ENCODE assay signal across 12 cellular contexts in genomic region chr15:63051701-63052066, GRCh38. TPM values are rescaled to one million over a fixed set of nuclear protein-coding genes. Genes with fewer than 3 reads are reported as not detected.
DNase-seq lines count a peak whose midpoint lies in the region; FAIRE-seq and TF ChIP-seq lines count a peak whose summit lies in the region.
"Had no signal": no experiment of that assay in that cellular context is flagged by ENCODE, and none has a peak within 500 bp of the region (broad histone marks: within the 10 kb centered on the region; RNA-seq: fewer than 3 reads in every experiment).

No MANE protein-coding gene starts in this region.

- no peaks in the 10 kb centered on the region for H3K9me3 ChIP-seq in kidney (ENCODE audit: control insufficient read depth in 1 of 2, low read length in 2 of 2)
- no peaks in the 10 kb centered on the region for H3K9me3 ChIP-seq in skeletal muscle tissue (ENCODE audit: control insufficient read depth in 3 of 3, low read length in 3 of 3)
- H3K9me3 ChIP-seq in PC-9 (ENCODE audit: insufficient read depth, low read depth) = no peaks in the 10 kb centered on the region
- H3K9me3 ChIP-seq: SJCRH30 had no signal

- peaks cover 46% of the 10 kb centered on the region for H3F3A ChIP-seq in PC-9 (ENCODE audit: insufficient read depth, low read depth)

- TF ChIP-seq CTCF in C4-2B (conservative IDR thresholded peaks at IDR 0.05) (no peak), VCaP (conservative IDR thresholded peaks at IDR 0.05) (no peak), kidney (IDR thresholded peaks at IDR 0.05; ENCODE audit: borderline replicate concordance, extremely low read depth, insufficient read depth) (no peak), PC-9 (conservative IDR thresholded peaks at IDR 0.05) (no peak)

- no peaks in the 10 kb centered on the region for H3K27me3 ChIP-seq in skeletal muscle tissue (ENCODE audit: control insufficient read depth in 3 of 3, insufficient read depth in 3 of 3, low read length in 3 of 3)
- H3K27me3 ChIP-seq in PC-9 (ENCODE audit: insufficient read depth, low read depth) = no peaks in the 10 kb centered on the region
- H3K27me3 ChIP-seq: SJCRH30 had no signal

- no TSS peak for BruUV-seq in PC-9 (replicated peaks; lab: Mats Ljungman, UMichigan)

- FAIRE-seq in kidney (lab: Jason Lieb, UNC) = no peak
- FAIRE-seq: endometrium had no signal

- POLR2A ChIA-PET in PC-9 (lab: Charles Lee; ENCODE audit: unreplicated experiment) = interaction anchor here (0.6 kb wide), 1 partner anchor 190 kb away, joined by 9 read pairs; no protein-coding TSS in a partner anchor

- H3K79me2 ChIP-seq in PC-9 (ENCODE audit: low read depth) = peaks cover 88% of the 10 kb centered on the region

- H3K4me1 ChIP-seq in kidney (ENCODE audit: control insufficient read depth in 1 of 2, insufficient read depth in 1 of 2, low read depth in 1 of 2, low read length in 2 of 2) (peaks cover 48 to 60% of the 10 kb centered on the region in 2 donors), skeletal muscle tissue (ENCODE audit: control insufficient read depth in 3 of 3, insufficient read depth in 3 of 3, low read length in 3 of 3) (peaks cover 51 to 79% (median 76%) of the 10 kb centered on the region in 3 donors), PC-9 (replicated peaks; ENCODE audit: insufficient read depth) (peaks cover 28% of the 10 kb centered on the region)

- no peak overlapping the region for H2AFZ ChIP-seq in PC-9

- H3K4me2 ChIP-seq in PC-9 = no peak overlapping the region

- H3K36me3 ChIP-seq in kidney (ENCODE audit: control insufficient read depth in 1 of 2, insufficient read depth in 2 of 2, low read length in 2 of 2) = peaks cover 0 to under 1% of the 10 kb centered on the region in 2 donors
- H3K36me3 ChIP-seq in skeletal muscle tissue (ENCODE audit: control insufficient read depth in 3 of 3, insufficient read depth in 3 of 3, low read length in 3 of 3) = peaks cover 1 to 40% (median 24%) of the 10 kb centered on the region in 3 donors
- H3K36me3 ChIP-seq in PC-9 (ENCODE audit: low read depth) = peaks cover 39% of the 10 kb centered on the region; the same call in 1 of the 2 replicates

- no peak for DNase-seq in kidney
- no peak for DNase-seq in PC-9
- DNase-seq in activated naive CD4-positive, alpha-beta T cell treated with anti-CD3 and anti-CD28 coated beads, Interleukin-2, amount 50 U/mL, for 16 hours = no peak
- no peak for DNase-seq in ureter (ENCODE audit: low spot score)
- DNase-seq in effector CD8-positive, alpha-beta T cell (lab: John Stamatoyannopoulos, UW) = no peak
- DNase-seq: activated B cell treated with CpG ODN at 0.5 μM for 24 hours, NCI-H774 had no signal

- H3K9me2 ChIP-seq in PC-9 (ENCODE audit: insufficient read depth) = no peaks in the 10 kb centered on the region

- H3K27ac ChIP-seq in C4-2B = peak overlapping the region; percentile 85
- peak overlapping the region; percentile 99 for H3K27ac ChIP-seq in VCaP
- H3K27ac ChIP-seq in kidney (ENCODE audit: low read depth in 2 of 2, low read length in 2 of 2) = peak overlapping the region; percentile 12 to 92
- peak overlapping the region; percentile 94 for H3K27ac ChIP-seq in skeletal muscle tissue (ENCODE audit: low read depth, low read length)
- no peak overlapping the region for H3K27ac ChIP-seq in PC-9
- H3K27ac ChIP-seq: SJCRH30 had no signal

- H3K9ac ChIP-seq in kidney (ENCODE audit: low read length in 2 of 2) (no peak overlapping the region), skeletal muscle tissue (ENCODE audit: low read depth in 1 of 3, low read length in 3 of 3) (peak overlapping the region in 1 of 3 donors; percentile 20)

- H4K20me1 ChIP-seq in PC-9 (ENCODE audit: insufficient read depth) = peaks cover 9% of the 10 kb centered on the region; the same call in 1 of the 2 replicates

- intact Hi-C loops in kidney (cut with DNase I) = no loop called here
- intact Hi-C loops in PC-9 (cut with micrococcal nuclease; ENCODE audit: unreplicated experiment) = no loop called here

- CTCF ChIA-PET in PC-9 (lab: Charles Lee) = interaction anchor here (0.7 kb wide), 1 partner anchor 272 kb away, joined by 4 read pairs; no protein-coding TSS in a partner anchor

- H3K4me3 ChIP-seq in kidney (ENCODE audit: low read length in 2 of 2) = no peak overlapping the region
- H3K4me3 ChIP-seq in skeletal muscle tissue (ENCODE audit: low read length in 3 of 3) = no peak overlapping the region
- H3K4me3 ChIP-seq in PC-9 = no peak overlapping the region
- H3K4me3 ChIP-seq: SJCRH30 had no signal

RNA-seq across cellular contexts. Expression of gene TPM1, which starts 9.1 kb away (rescaled TPM):
- total RNA-seq in kidney = 473 TPM
- polyA plus RNA-seq in kidney (ENCODE audit: insufficient read depth, low read depth, low replicate concordance) = 252 TPM
- total RNA-seq in skeletal muscle tissue = 4,149 TPM
- total RNA-seq in PC-9 (2021) = 174 and 225 TPM in 2 replicates
- 737 TPM for total RNA-seq in ureter
